In the genomic region with DNA sequence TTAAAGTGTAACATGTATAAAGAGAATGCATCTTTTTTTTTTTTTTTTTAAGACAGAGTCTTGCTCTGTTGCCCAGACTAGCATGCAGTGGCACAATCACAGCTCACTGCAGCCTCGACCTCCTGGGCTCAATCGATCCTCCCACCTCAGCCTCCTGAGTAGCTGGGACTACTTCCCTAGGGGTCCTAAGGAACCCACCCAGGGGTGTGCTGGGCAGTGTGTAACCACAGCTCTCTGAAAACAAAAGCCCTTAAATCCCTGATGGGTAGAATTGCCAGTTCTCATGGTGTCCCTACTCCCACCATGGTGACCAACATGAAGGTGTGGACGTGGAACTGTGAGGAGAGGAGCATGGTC, we compare ENCODE assay signal across 10 cellular contexts.
DNase-seq lines count a peak whose midpoint lies in the region; ATAC-seq and TF ChIP-seq lines count a peak whose summit lies in the region.
"Had no signal": no experiment of that assay in that cellular context is flagged by ENCODE, and none has a peak within 500 bp of the region (broad histone marks: within the 10 kb centered on the region; RNA-seq: fewer than 3 reads in every experiment).

No MANE protein-coding gene starts in this region.

- no peak for DNase-seq in psoas muscle
- no peak for DNase-seq in NCI-H524 treated with DMSO at 0.1 percent for 48 hours (lab: John Stamatoyannopoulos, UW)
- DNase-seq in NCI-H146 treated with DMSO at 0.1 percent for 48 hours (lab: John Stamatoyannopoulos, UW; ENCODE audit: unreplicated experiment), result no peak
- no peak for DNase-seq in BE2C
- no peak for DNase-seq in epidermal melanocyte (ENCODE audit: insufficient read length, low spot score)

- TF ChIP-seq CTCF in SU-DHL-6 (IDR thresholded peaks at IDR 0.05; ENCODE audit: insufficient read depth, low read length, poor library complexity, severe bottlenecking) (no peak), psoas muscle (IDR thresholded peaks at IDR 0.05) (no peak), BE2C (IDR thresholded peaks at IDR 0.05; ENCODE audit: low read depth, low read length) (no peak)

- no peaks in the 10 kb centered on the region for H3K9me2 ChIP-seq in SU-DHL-6 (replicated peaks; ENCODE audit: insufficient read depth, low read length)

- H3K4me1 ChIP-seq in psoas muscle (peaks cover 51% of the 10 kb centered on the region), BE2C (no peaks in the 10 kb centered on the region)
- H3K4me1 ChIP-seq: prostate gland had no signal

- H3K79me2 ChIP-seq in SU-DHL-6 (ENCODE audit: insufficient read depth, low read length), result no peaks in the 10 kb centered on the region

- H3K36me3 ChIP-seq in SU-DHL-6 (ENCODE audit: low read length) (no peaks in the 10 kb centered on the region), psoas muscle (ENCODE audit: insufficient read depth in 1 of 2, low read depth in 1 of 2) (no peaks in the 10 kb centered on the region), BE2C (no peaks in the 10 kb centered on the region)
- H3K36me3 ChIP-seq: heart left ventricle, prostate gland had no signal

- H4K20me1 ChIP-seq in SU-DHL-6 (ENCODE audit: low read depth, low read length), result no peaks in the 10 kb centered on the region

- H3K4me3 ChIP-seq in SU-DHL-6 (ENCODE audit: insufficient read depth, low read length, poor library complexity, severe bottlenecking) (no peak overlapping the region), psoas muscle (peak overlapping the region; percentile 22), BE2C (ENCODE audit: low read depth, low read length) (no peak overlapping the region)
- H3K4me3 ChIP-seq: heart left ventricle, prostate gland had no signal

- H3K4me2 ChIP-seq in SU-DHL-6 (ENCODE audit: low read depth, low read length, poor library complexity, severe bottlenecking), result peak overlapping the region; percentile 31

- WGBS in psoas muscle, 3 donors, result 89 to 94% (median 91%) methylated on average over 3 of the region's 3 CpGs

- H3K9ac ChIP-seq in SU-DHL-6 (ENCODE audit: low read length), result no peak overlapping the region

- intact Hi-C loops in psoas muscle (cut with DNase I), result no loop called here

- no peaks in the 10 kb centered on the region for H3F3A ChIP-seq in SU-DHL-6 (ENCODE audit: insufficient read depth)

- H3K9me3 ChIP-seq in SU-DHL-6 (ENCODE audit: insufficient read depth, low read length) (no peaks in the 10 kb centered on the region), psoas muscle (no peaks in the 10 kb centered on the region), BE2C (no peaks in the 10 kb centered on the region)
- H3K9me3 ChIP-seq: heart left ventricle, prostate gland had no signal

- ATAC-seq in GM18873 (IDR thresholded peaks at IDR 0.05; ENCODE audit: low FRiP score, unreplicated experiment), result peak; percentile 5
- ATAC-seq in HG02642 (IDR thresholded peaks at IDR 0.05; ENCODE audit: poor library complexity, unreplicated experiment), result peak; percentile 18
- ATAC-seq in psoas muscle, result no peak

- H3K27ac ChIP-seq in SU-DHL-6 (ENCODE audit: low read depth, low read length) (no peak overlapping the region), psoas muscle (peak overlapping the region; percentile 75)
- H3K27ac ChIP-seq: prostate gland had no signal

- no peaks in the 10 kb centered on the region for H3K27me3 ChIP-seq in SU-DHL-6 (ENCODE audit: low read length)
- H3K27me3 ChIP-seq in psoas muscle (ENCODE audit: insufficient read depth in 3 of 3, low read length in 2 of 3), result no peaks in the 10 kb centered on the region
- H3K27me3 ChIP-seq in BE2C, result no peaks in the 10 kb centered on the region
- H3K27me3 ChIP-seq: heart left ventricle had no signal

- peak overlapping the region; percentile 46 for H2AFZ ChIP-seq in SU-DHL-6 (ENCODE audit: low read depth, low read length, severe bottlenecking)

Comparison
In these comparisons a context has a peak if more than half of its experiments do, and no peak if none do; other contexts are left out.
1. ATAC-seq: peak in GM18873 (single experiment) and HG02642 (single experiment); none in psoas muscle (0 of 4).